ENCODE assay signal across 28 cellular contexts in genomic region chr14:100674428-100674827, GRCh38. TPM values are rescaled to one million over a fixed set of nuclear protein-coding genes. Genes with fewer than 3 reads are reported as not detected.
"Had no signal": no experiment of that assay in that cellular context is flagged by ENCODE, and none has a peak within 500 bp of the region (broad histone marks: within the 10 kb centered on the region; RNA-seq: fewer than 3 reads in every experiment).

No MANE protein-coding gene starts in this region.

- H3K4me1 ChIP-seq: ascending aorta had no signal

- DNase-seq: activated CD4-positive, alpha-beta T cell treated with anti-CD3 and anti-CD28 coated beads for 1 hour; activated CD4-positive, alpha-beta T cell treated with anti-CD3 and anti-CD28 coated beads, Interleukin-2, amount 50 U/mL, for 1 hour; activated gamma-delta T cell treated with Interleukin-2 at 50 U/mL for 16 hours; activated T-cell treated with anti-CD3 and anti-CD28 coated beads, Interleukin-2, amount 50 U/mL, for 1 hour; effector memory CD4-positive, alpha-beta T cell; foreskin melanocyte; kidney glomerular epithelial cell; midbrain; natural killer cell; small intestine; stimulated activated CD4-positive, alpha-beta T cell treated with anti-CD3 and anti-CD28 coated beads, Interleukin-2, amount 100 ng/mL, for 24 hours; stomach; transverse colon; uterus had no signal

- H3K79me2 ChIP-seq: hepatocyte had no signal

- H3K4me3 ChIP-seq: ascending aorta, breast epithelium, hepatocyte, left lung, stomach, transverse colon, uterus had no signal

- H2AFZ ChIP-seq: hepatocyte had no signal

- H3K36me3 ChIP-seq: ascending aorta, breast epithelium, left lung, stomach, transverse colon, uterus had no signal

- H3K27ac Mint-ChIP-seq: activated naive CD4-positive, alpha-beta T cell treated with anti-CD3 and anti-CD28 coated beads, Interleukin-2, amount 50 U/mL, for 72 hours; natural killer cell; stimulated activated effector memory CD8-positive, alpha-beta T cell treated with anti-CD3 and anti-CD28 coated beads, Interleukin-12 subunit alpha, Interleukin-12 subunit beta, amount 100 ng/mL, for 72 hours had no signal

- H3K36me3 Mint-ChIP-seq: activated naive CD4-positive, alpha-beta T cell treated with anti-CD3 and anti-CD28 coated beads, Interleukin-2, amount 50 U/mL, for 72 hours; natural killer cell; stimulated activated effector memory CD8-positive, alpha-beta T cell treated with anti-CD3 and anti-CD28 coated beads, Interleukin-12 subunit alpha, Interleukin-12 subunit beta, amount 100 ng/mL, for 72 hours had no signal

- H3K9me3 Mint-ChIP-seq: activated naive CD4-positive, alpha-beta T cell treated with anti-CD3 and anti-CD28 coated beads, Interleukin-2, amount 50 U/mL, for 72 hours; central memory CD8-positive, alpha-beta T cell; natural killer cell; stimulated activated effector memory CD8-positive, alpha-beta T cell treated with anti-CD3 and anti-CD28 coated beads, Interleukin-12 subunit alpha, Interleukin-12 subunit beta, amount 100 ng/mL, for 72 hours had no signal

- H3K4me2 ChIP-seq: hepatocyte had no signal

- H3K4me3 Mint-ChIP-seq: central memory CD8-positive, alpha-beta T cell; natural killer cell; stimulated activated effector memory CD8-positive, alpha-beta T cell treated with anti-CD3 and anti-CD28 coated beads, Interleukin-12 subunit alpha, Interleukin-12 subunit beta, amount 100 ng/mL, for 72 hours had no signal

- H3K27ac ChIP-seq: ascending aorta, breast epithelium, left lung, stomach, transverse colon, uterus had no signal

- H3K27me3 ChIP-seq: ascending aorta, transverse colon, uterus had no signal

- ATAC-seq: activated naive CD4-positive, alpha-beta T cell treated with anti-CD3 and anti-CD28 coated beads, Interleukin-2, amount 50 U/mL, for 72 hours; esophagus mucosa; left lung; natural killer cell; sciatic nerve; stimulated activated effector memory CD8-positive, alpha-beta T cell treated with anti-CD3 and anti-CD28 coated beads, Interleukin-12 subunit alpha, Interleukin-12 subunit beta, amount 100 ng/mL, for 72 hours had no signal

- H3K9me3 ChIP-seq: ascending aorta, breast epithelium, left lung, stomach, transverse colon, uterus had no signal

RNA-seq across cellular contexts. Expression of gene DLK1, which starts 52.3 kb away (rescaled TPM):
- total RNA-seq: activated naive CD4-positive, alpha-beta T cell treated with anti-CD3 and anti-CD28 coated beads, Interleukin-2, amount 50 U/mL, for 72 hours; dermis microvascular lymphatic vessel endothelial cell; endothelial cell of umbilical vein; lung microvascular endothelial cell; natural killer cell; omental fat pad; T-helper 2 cell treated with Interferon-gamma antibody and Interleukin-4, amounts not matched to agents 100 ng/mL and 5 ng/mL, for 36 hours; transverse colon had no signal
- polyA plus RNA-seq: endothelial cell of umbilical vein had no signal
